Comparison of ENCODE assay signal across 9 cellular contexts in the genomic region with DNA sequence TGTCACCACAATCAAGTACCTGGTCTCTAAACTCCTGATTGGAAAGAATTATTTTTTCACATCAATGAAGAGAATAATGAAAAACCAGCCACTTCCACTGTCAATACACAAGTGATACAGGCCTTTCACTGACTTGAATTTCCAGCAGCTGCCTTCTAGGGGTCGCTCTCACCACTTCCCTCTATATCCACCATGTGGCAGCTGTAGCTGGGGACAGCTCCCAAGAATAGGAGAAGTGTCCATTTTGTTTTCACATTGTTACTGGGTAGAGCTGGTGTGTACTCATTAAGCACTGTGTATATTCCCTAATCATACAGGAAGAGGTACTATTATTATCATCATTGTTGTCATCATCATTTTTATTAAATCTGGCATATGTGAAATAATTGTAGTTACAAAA.
DNase-seq lines count a peak whose midpoint lies in the region; ATAC-seq and TF ChIP-seq lines count a peak whose summit lies in the region.
"Had no signal": no experiment of that assay in that cellular context is flagged by ENCODE, and none has a peak within 500 bp of the region (broad histone marks: within the 10 kb centered on the region; RNA-seq: fewer than 3 reads in every experiment).

No MANE protein-coding gene starts in this region.

- H3K9me3 ChIP-seq in DOHH2 (ENCODE audit: control insufficient read depth, insufficient read depth, low read length) = no peaks in the 10 kb centered on the region
- H3K9me3 ChIP-seq in lower lobe of right lung = no peaks in the 10 kb centered on the region
- H3K9me3 ChIP-seq in CD4-positive, alpha-beta memory T cell (ENCODE audit: control insufficient read depth in 1 of 2, low read length in 2 of 2) = no peaks in the 10 kb centered on the region

- H3K27ac ChIP-seq in DOHH2 (ENCODE audit: low read depth, low read length) = no peak overlapping the region
- H3K27ac ChIP-seq in lower lobe of right lung = no peak overlapping the region
- no peak overlapping the region for H3K27ac ChIP-seq in CD4-positive, alpha-beta memory T cell (ENCODE audit: low read depth, low read length)

- H3K4me1 Mint-ChIP-seq in CD4-positive, alpha-beta memory T cell = no peaks in the 10 kb centered on the region
- no peaks in the 10 kb centered on the region for H3K4me1 Mint-ChIP-seq in stimulated activated effector memory CD8-positive, alpha-beta T cell treated with anti-CD3 and anti-CD28 coated beads, Interleukin-12 subunit alpha, Interleukin-12 subunit beta, amount 100 ng/mL, for 72 hours

- no peaks in the 10 kb centered on the region for H3K79me2 ChIP-seq in DOHH2 (ENCODE audit: control insufficient read depth, low read length)

- H3K27me3 ChIP-seq in DOHH2 (ENCODE audit: control insufficient read depth, low read length) (no peaks in the 10 kb centered on the region), lower lobe of right lung (ENCODE audit: low read depth) (no peaks in the 10 kb centered on the region)
- no peaks in the 10 kb centered on the region for H3K27me3 ChIP-seq in CD4-positive, alpha-beta memory T cell (ENCODE audit: insufficient read depth, low read length)

- H3K4me3 ChIP-seq in DOHH2 (ENCODE audit: low read length) = no peak overlapping the region
- H3K4me3 ChIP-seq in lower lobe of right lung = no peak overlapping the region
- H3K4me3 ChIP-seq in CD4-positive, alpha-beta memory T cell (ENCODE audit: low read length in 2 of 2) = no peak overlapping the region

- ATAC-seq in lower lobe of right lung = peak; percentile 42 to 43
- ATAC-seq in Right ventricle myocardium superior (ENCODE audit: poor library complexity) = no peak
- no peak for ATAC-seq in GM21390 (IDR thresholded peaks at IDR 0.05; ENCODE audit: unreplicated experiment)
- ATAC-seq in stimulated activated effector memory CD8-positive, alpha-beta T cell treated with anti-CD3 and anti-CD28 coated beads, Interleukin-12 subunit alpha, Interleukin-12 subunit beta, amount 100 ng/mL, for 72 hours = no peak

- H3K36me3 ChIP-seq in DOHH2 (ENCODE audit: control insufficient read depth, low read length) (no peaks in the 10 kb centered on the region), lower lobe of right lung (no peaks in the 10 kb centered on the region)
- H3K36me3 ChIP-seq in CD4-positive, alpha-beta memory T cell (ENCODE audit: insufficient read depth, low read length) = no peaks in the 10 kb centered on the region

- H3K4me2 ChIP-seq in DOHH2 (ENCODE audit: low read length) = no peak overlapping the region

- POLR2A ChIA-PET in CD4-positive, alpha-beta memory T cell (lab: Charles Lee; ENCODE audit: partially characterized antibody) = no interaction called here

- no peaks in the 10 kb centered on the region for H3F3A ChIP-seq in DOHH2 (ENCODE audit: control insufficient read depth, insufficient read depth)

- H3K9me2 ChIP-seq in DOHH2 (replicated peaks; ENCODE audit: control insufficient read depth, low read length) = no peaks in the 10 kb centered on the region

- H3K4me1 ChIP-seq in DOHH2 (ENCODE audit: control insufficient read depth, low read length) (no peaks in the 10 kb centered on the region), lower lobe of right lung (no peaks in the 10 kb centered on the region)
- H3K4me1 ChIP-seq in CD4-positive, alpha-beta memory T cell (ENCODE audit: insufficient read depth, low read length) = no peaks in the 10 kb centered on the region

- CTCF ChIA-PET in CD4-positive, alpha-beta memory T cell (lab: Charles Lee; ENCODE audit: partially characterized antibody) = no interaction called here

- no peaks in the 10 kb centered on the region for H4K20me1 ChIP-seq in DOHH2 (ENCODE audit: control insufficient read depth, insufficient read depth, low read depth, low read length)

- TF ChIP-seq CTCF in DOHH2 (IDR thresholded peaks at IDR 0.05; ENCODE audit: low read depth, low read length, poor library complexity, severe bottlenecking) (peak; percentile 51), lower lobe of right lung (IDR thresholded peaks at IDR 0.05) (no peak)

- H3K9me3 Mint-ChIP-seq in CD4-positive, alpha-beta memory T cell = peaks cover 0 to 11% (median 6%) of the 10 kb centered on the region in 8 donors
- H3K9me3 Mint-ChIP-seq in stimulated activated effector memory CD8-positive, alpha-beta T cell treated with anti-CD3 and anti-CD28 coated beads, Interleukin-12 subunit alpha, Interleukin-12 subunit beta, amount 100 ng/mL, for 72 hours = peaks cover 26% of the 10 kb centered on the region

- H3K4me3 Mint-ChIP-seq in CD4-positive, alpha-beta memory T cell = no peak overlapping the region
- H3K4me3 Mint-ChIP-seq in stimulated activated effector memory CD8-positive, alpha-beta T cell treated with anti-CD3 and anti-CD28 coated beads, Interleukin-12 subunit alpha, Interleukin-12 subunit beta, amount 100 ng/mL, for 72 hours = no peak overlapping the region

- no peaks in the 10 kb centered on the region for H3K36me3 Mint-ChIP-seq in CD4-positive, alpha-beta memory T cell
- H3K36me3 Mint-ChIP-seq in stimulated activated effector memory CD8-positive, alpha-beta T cell treated with anti-CD3 and anti-CD28 coated beads, Interleukin-12 subunit alpha, Interleukin-12 subunit beta, amount 100 ng/mL, for 72 hours = no peaks in the 10 kb centered on the region

- H3K27ac Mint-ChIP-seq in CD4-positive, alpha-beta memory T cell = no peak overlapping the region
- no peak overlapping the region for H3K27ac Mint-ChIP-seq in stimulated activated effector memory CD8-positive, alpha-beta T cell treated with anti-CD3 and anti-CD28 coated beads, Interleukin-12 subunit alpha, Interleukin-12 subunit beta, amount 100 ng/mL, for 72 hours

- DNase-seq in NCI-H146 (lab: John Stamatoyannopoulos, UW) (peak; percentile 80), SKM-1 (lab: John Stamatoyannopoulos, UW; ENCODE audit: unreplicated experiment) (peak; percentile 1), lower lobe of right lung (no peak), Right ventricle myocardium superior (no peak)
- DNase-seq in CD4-positive, alpha-beta memory T cell = no peak
- no peak for DNase-seq in stimulated activated effector memory CD8-positive, alpha-beta T cell treated with anti-CD3 and anti-CD28 coated beads, Interleukin-12 subunit alpha, Interleukin-12 subunit beta, amount 100 ng/mL, for 72 hours (ENCODE audit: low spot score in 2 of 2)
- DNase-seq: KG1 had no signal

- intact Hi-C loops in lower lobe of right lung (cut with DNase I) (no loop called here), Right ventricle myocardium superior (cut with DNase I) (no loop called here)
- intact Hi-C loops in CD4-positive, alpha-beta memory T cell (cut with micrococcal nuclease) = no loop called here

- H3K27me3 Mint-ChIP-seq in CD4-positive, alpha-beta memory T cell = no peaks in the 10 kb centered on the region

Comparison
In these comparisons a context has a peak if more than half of its experiments do, and no peak if none do; other contexts are left out.
1. DNase-seq: peak in NCI-H146 (single experiment) and SKM-1 (single experiment); none in lower lobe of right lung (single experiment), Right ventricle myocardium superior (single experiment), CD4-positive, alpha-beta memory T cell (0 of 5) and stimulated activated effector memory CD8-positive, alpha-beta T cell treated with anti-CD3 and anti-CD28 coated beads, Interleukin-12 subunit alpha, Interleukin-12 subunit beta, amount 100 ng/mL, for 72 hours (0 of 2).
2. ATAC-seq: peak in lower lobe of right lung (2 of 2); none in Right ventricle myocardium superior (single experiment), GM21390 (single experiment) and stimulated activated effector memory CD8-positive, alpha-beta T cell treated with anti-CD3 and anti-CD28 coated beads, Interleukin-12 subunit alpha, Interleukin-12 subunit beta, amount 100 ng/mL, for 72 hours (single experiment).